20 cellular contexts compared by ENCODE assay signal in genomic region chr16:62224810-62225209, GRCh38.
DNase-seq lines count a peak whose midpoint lies in the region; ATAC-seq and TF ChIP-seq lines count a peak whose summit lies in the region.
"Had no signal": no experiment of that assay in that cellular context is flagged by ENCODE, and none has a peak within 500 bp of the region (broad histone marks: within the 10 kb centered on the region; RNA-seq: fewer than 3 reads in every experiment).

No MANE protein-coding gene starts in this region.

- no peaks in the 10 kb centered on the region for H4K20me1 ChIP-seq in GM23338 (replicated peaks; ENCODE audit: insufficient read depth)
- H4K20me1 ChIP-seq: BLaER1 had no signal

- no peak overlapping the region for H2AK5ac ChIP-seq in mesendoderm (ENCODE audit: low read length)

- H3K4me2 ChIP-seq in GM23338 (no peak overlapping the region), mesendoderm (ENCODE audit: low read length) (no peak overlapping the region)
- H3K4me2 ChIP-seq: BLaER1 had no signal

- H3K18ac ChIP-seq in mesendoderm (ENCODE audit: low read length), result no peak overlapping the region

- no peak overlapping the region for H4K5ac ChIP-seq in mesendoderm (ENCODE audit: low read length)

- no peaks in the 10 kb centered on the region for H3K9me2 ChIP-seq in GM23338 (ENCODE audit: insufficient read depth)

- H2BK15ac ChIP-seq in mesendoderm (replicated peaks; ENCODE audit: low read depth), result no peak overlapping the region

- no peaks in the 10 kb centered on the region for H3F3A ChIP-seq in GM23338 (replicated peaks; ENCODE audit: low read depth)

- no peak overlapping the region for H3K23ac ChIP-seq in mesendoderm (ENCODE audit: low read length)

- H2BK120ac ChIP-seq in mesendoderm (ENCODE audit: low read depth, low read length), result no peak overlapping the region

- POLR2A ChIA-PET in A673 (lab: Charles Lee; ENCODE audit: low non-redundant PET), result no interaction called here
- POLR2A ChIA-PET in activated CD8-positive, alpha-beta T cell treated with anti-CD3 and anti-CD28 coated beads for 36 hours (lab: Charles Lee), result interaction anchor here (0.6 kb wide), 1 partner anchor 15 kb away, joined by 3 read pairs; no protein-coding TSS in a partner anchor

- H3K27me3 ChIP-seq in A673 (replicated peaks; ENCODE audit: insufficient read depth, low read depth, low read length, poor library complexity) (no peaks in the 10 kb centered on the region), GM23338 (ENCODE audit: insufficient read depth) (no peaks in the 10 kb centered on the region), endodermal cell (ENCODE audit: control insufficient read depth, insufficient read depth, low read length, poor library complexity, severe bottlenecking) (no peaks in the 10 kb centered on the region), mesendoderm (ENCODE audit: insufficient read depth, low read length, poor library complexity) (no peaks in the 10 kb centered on the region)
- H3K27me3 ChIP-seq: BLaER1 had no signal

- H3K36me3 ChIP-seq in A673 (ENCODE audit: insufficient read depth, low read length, poor library complexity, severe bottlenecking) (no peaks in the 10 kb centered on the region), GM23338 (ENCODE audit: insufficient read depth) (no peaks in the 10 kb centered on the region), endodermal cell (ENCODE audit: control insufficient read depth, insufficient read depth, low read length) (no peaks in the 10 kb centered on the region), mesendoderm (ENCODE audit: control insufficient read depth, insufficient read depth, low read length) (no peaks in the 10 kb centered on the region)
- H3K36me3 ChIP-seq: BLaER1, HAP-1 had no signal

- DNase-seq in A673 (ENCODE audit: low spot score) (peak; percentile 7), GM23338 (ENCODE audit: low spot score) (no peak), endodermal cell (peak; percentile 56), mesendoderm (peak; percentile 69), GM10266 (ENCODE audit: extremely low spot score) (no peak)
- DNase-seq in activated effector memory CD4-positive, alpha-beta T cell treated with Interleukin-2 at 50 U/mL for 16 hours, result no peak
- DNase-seq in activated CD8-positive, alpha-beta T cell treated with anti-CD3 and anti-CD28 coated beads for 36 hours, result no peak
- DNase-seq: Caco-2; CD4-positive, CD25-positive, alpha-beta regulatory T cell; CD8-positive, alpha-beta T cell; DMS79; EL; GDM1; GOT3; HFFc6 had no signal

- H2BK5ac ChIP-seq in mesendoderm (ENCODE audit: low read length), result no peak overlapping the region

- H3K4me1 Mint-ChIP-seq in GM23338 (peaks cover 3% of the 10 kb centered on the region; the same call in 2 of the 3 replicates), endodermal cell (peaks cover 11% of the 10 kb centered on the region)
- no peaks in the 10 kb centered on the region for H3K4me1 Mint-ChIP-seq in activated CD8-positive, alpha-beta T cell treated with anti-CD3 and anti-CD28 coated beads for 36 hours (ENCODE audit: low read depth)
- H3K4me1 Mint-ChIP-seq: B cell; CD4-positive, CD25-positive, alpha-beta regulatory T cell had no signal

- H3K27ac ChIP-seq in A673 (ENCODE audit: low read depth, low read length, poor library complexity, severe bottlenecking) (no peak overlapping the region), GM23338 (ENCODE audit: low read depth) (no peak overlapping the region), endodermal cell (ENCODE audit: low read depth, low read length) (no peak overlapping the region), mesendoderm (ENCODE audit: low read depth, low read length) (peak overlapping the region; percentile 46)
- H3K27ac ChIP-seq: BLaER1, C4-2B had no signal

- peak; percentile 28; the same call in 1 of the 3 replicates for ATAC-seq in GM23338
- ATAC-seq in activated CD8-positive, alpha-beta T cell treated with anti-CD3 and anti-CD28 coated beads for 36 hours, result no peak
- ATAC-seq in HG02840 (IDR thresholded peaks at IDR 0.05; ENCODE audit: low FRiP score, unreplicated experiment), result no peak
- ATAC-seq: CD8-positive, alpha-beta T cell had no signal

- WGBS in endodermal cell (ENCODE audit: insufficient coverage in 1 of 2, insufficient read length in 1 of 2), 2 experiments, result 71 to 73% methylated on average over 4 to 8 of the region's 8 CpGs
- no CpG with 5 or more reads among the region's 8 CpGs for WGBS in mesendoderm (ENCODE audit: extremely low coverage, insufficient coverage, low lambda C conversion rate)

- no peak overlapping the region for H3K56ac ChIP-seq in mesendoderm (ENCODE audit: low read length)

- no peak overlapping the region for H4K8ac ChIP-seq in mesendoderm (ENCODE audit: low read depth, low read length)

- H3K79me2 ChIP-seq in GM23338 (replicated peaks; ENCODE audit: insufficient read depth), result no peaks in the 10 kb centered on the region
- no peaks in the 10 kb centered on the region for H3K79me2 ChIP-seq in mesendoderm (ENCODE audit: control insufficient read depth, insufficient read depth, low read length)

- 0 out of 2 replicates have a peak overlapping the region, but pooled peaks have one; percentile 56 for H2AFZ ChIP-seq in GM23338

- BruUV-seq in A673 (replicated peaks; lab: Mats Ljungman, UMichigan), result no TSS peak

- intact Hi-C loops in A673 (cut with micrococcal nuclease; ENCODE audit: unreplicated experiment), result loop anchor here (1.0 to 10.0 kb wide), 3 partner anchors 31 to 1060 kb away; no protein-coding TSS in a partner anchor
- intact Hi-C loops in activated CD8-positive, alpha-beta T cell treated with anti-CD3 and anti-CD28 coated beads for 36 hours (cut with micrococcal nuclease), result no loop called here

- H3K36me3 Mint-ChIP-seq in GM23338 (ENCODE audit: low read depth) (no peaks in the 10 kb centered on the region), endodermal cell (ENCODE audit: low read depth) (no peaks in the 10 kb centered on the region)
- H3K36me3 Mint-ChIP-seq in activated CD8-positive, alpha-beta T cell treated with anti-CD3 and anti-CD28 coated beads for 36 hours (ENCODE audit: low read depth), result no peaks in the 10 kb centered on the region
- H3K36me3 Mint-ChIP-seq: CD4-positive, CD25-positive, alpha-beta regulatory T cell; CD8-positive, alpha-beta T cell had no signal

- no peak overlapping the region for H3K9ac ChIP-seq in endodermal cell (ENCODE audit: extremely low read depth, low read length, poor library complexity, severe bottlenecking)
- no peak overlapping the region for H3K9ac ChIP-seq in mesendoderm (ENCODE audit: low read length)
- H3K9ac ChIP-seq: BLaER1 had no signal

- no peak overlapping the region for H3K4me3 ChIP-seq in A673 (ENCODE audit: low read depth, low read length, poor library complexity, severe bottlenecking)
- H3K4me3 ChIP-seq in GM23338, result no peak overlapping the region
- H3K4me3 ChIP-seq in endodermal cell (ENCODE audit: low read length), result no peak overlapping the region
- H3K4me3 ChIP-seq in mesendoderm (ENCODE audit: low read length), result no peak overlapping the region
- H3K4me3 ChIP-seq: BLaER1, HAP-1 had no signal

- no peak overlapping the region for H3K4me3 Mint-ChIP-seq in GM23338
- no peak overlapping the region for H3K4me3 Mint-ChIP-seq in endodermal cell
- no peak overlapping the region for H3K4me3 Mint-ChIP-seq in activated CD8-positive, alpha-beta T cell treated with anti-CD3 and anti-CD28 coated beads for 36 hours
- H3K4me3 Mint-ChIP-seq: B cell; CD4-positive, CD25-positive, alpha-beta regulatory T cell; CD8-positive, alpha-beta T cell; HFFc6 had no signal

- H3K9me3 Mint-ChIP-seq in GM23338 (no peaks in the 10 kb centered on the region), endodermal cell (peaks cover 5% of the 10 kb centered on the region)
- peaks cover 9% of the 10 kb centered on the region for H3K9me3 Mint-ChIP-seq in activated CD8-positive, alpha-beta T cell treated with anti-CD3 and anti-CD28 coated beads for 36 hours

- H3K79me1 ChIP-seq in mesendoderm (ENCODE audit: low read length), result no peaks in the 10 kb centered on the region

- no peak overlapping the region for H3K4ac ChIP-seq in mesendoderm (ENCODE audit: low read depth, low read length)

- CTCF ChIA-PET in A673 (lab: Charles Lee), result interaction anchor here (0.5 to 2.3 kb wide), 4 partner anchors 11 to 1065 kb away, joined by 4 to 19 read pairs (median 9); no protein-coding TSS in a partner anchor
- CTCF ChIA-PET in activated CD8-positive, alpha-beta T cell treated with anti-CD3 and anti-CD28 coated beads for 36 hours (lab: Charles Lee), result no interaction called here

- no peaks in the 10 kb centered on the region for H3K27me3 Mint-ChIP-seq in GM23338 (ENCODE audit: insufficient read depth, low read depth, poor library complexity)
- no peaks in the 10 kb centered on the region for H3K27me3 Mint-ChIP-seq in endodermal cell (ENCODE audit: insufficient read depth)
- H3K27me3 Mint-ChIP-seq in activated CD8-positive, alpha-beta T cell treated with anti-CD3 and anti-CD28 coated beads for 36 hours, result no peaks in the 10 kb centered on the region
- H3K27me3 Mint-ChIP-seq: B cell; CD4-positive, CD25-positive, alpha-beta regulatory T cell had no signal

- H3K27ac Mint-ChIP-seq in GM23338, result no peak overlapping the region
- no peak overlapping the region for H3K27ac Mint-ChIP-seq in endodermal cell
- H3K27ac Mint-ChIP-seq in activated CD8-positive, alpha-beta T cell treated with anti-CD3 and anti-CD28 coated beads for 36 hours, result no peak overlapping the region
- H3K27ac Mint-ChIP-seq: B cell; CD4-positive, CD25-positive, alpha-beta regulatory T cell; CD8-positive, alpha-beta T cell; HFFc6 had no signal

- H3K9me3 ChIP-seq in A673 (ENCODE audit: low read depth, low read length, poor library complexity, severe bottlenecking) (no peaks in the 10 kb centered on the region), endodermal cell (ENCODE audit: control insufficient read depth, low read length) (no peaks in the 10 kb centered on the region)
- H3K9me3 ChIP-seq: Caco-2, HAP-1 had no signal

- no peaks in the 10 kb centered on the region for H3K4me1 ChIP-seq in A673 (ENCODE audit: insufficient read depth, low read length, poor library complexity, severe bottlenecking)
- H3K4me1 ChIP-seq in GM23338 (ENCODE audit: insufficient read depth), result no peaks in the 10 kb centered on the region
- no peaks in the 10 kb centered on the region for H3K4me1 ChIP-seq in endodermal cell (ENCODE audit: control insufficient read depth, insufficient read depth, low read length)
- H3K4me1 ChIP-seq in mesendoderm (ENCODE audit: control insufficient read depth, low read depth, low read length), result no peaks in the 10 kb centered on the region
- H3K4me1 ChIP-seq: BLaER1, Caco-2 had no signal

- TF ChIP-seq CTCF in A673 (conservative IDR thresholded peaks at IDR 0.05; ENCODE audit: low read depth, low read length), result no peak
- no peak for TF ChIP-seq CTCF in GM23338 (conservative IDR thresholded peaks at IDR 0.05; ENCODE audit: low read depth in 2 of 2)
- no peak for TF ChIP-seq CTCF in endodermal cell (conservative IDR thresholded peaks at IDR 0.05)
- no peak for TF ChIP-seq CTCF in activated CD8-positive, alpha-beta T cell treated with anti-CD3 and anti-CD28 coated beads for 36 hours (IDR thresholded peaks at IDR 0.05)
- TF ChIP-seq CTCF in GM10266 (IDR thresholded peaks at IDR 0.05; ENCODE audit: control insufficient read depth, insufficient read depth, low read depth, missing control alignments), result no peak

TF ChIP-seq in GM23338, 12 proteins besides CTCF, POLR2A, EP300 and RAD21 (continues in another document):
- TF ChIP-seq ZNF114 (CRISPR knock-in tag; IDR thresholded peaks at IDR 0.05) (no peak), EZH2 (IDR thresholded peaks at IDR 0.05; ENCODE audit: low read depth, unreplicated experiment) (no peak)

Comparison
In these comparisons a context has a peak if more than half of its experiments do, and no peak if none do; other contexts are left out.
1. DNase-seq: peak in A673 (single experiment), endodermal cell (single experiment) and mesendoderm (single experiment); none in GM23338 (single experiment), activated effector memory CD4-positive, alpha-beta T cell treated with Interleukin-2 at 50 U/mL for 16 hours (single experiment), activated CD8-positive, alpha-beta T cell treated with anti-CD3 and anti-CD28 coated beads for 36 hours (single experiment) and GM10266 (single experiment).